8 cellular contexts compared by ENCODE assay signal in the genomic region with DNA sequence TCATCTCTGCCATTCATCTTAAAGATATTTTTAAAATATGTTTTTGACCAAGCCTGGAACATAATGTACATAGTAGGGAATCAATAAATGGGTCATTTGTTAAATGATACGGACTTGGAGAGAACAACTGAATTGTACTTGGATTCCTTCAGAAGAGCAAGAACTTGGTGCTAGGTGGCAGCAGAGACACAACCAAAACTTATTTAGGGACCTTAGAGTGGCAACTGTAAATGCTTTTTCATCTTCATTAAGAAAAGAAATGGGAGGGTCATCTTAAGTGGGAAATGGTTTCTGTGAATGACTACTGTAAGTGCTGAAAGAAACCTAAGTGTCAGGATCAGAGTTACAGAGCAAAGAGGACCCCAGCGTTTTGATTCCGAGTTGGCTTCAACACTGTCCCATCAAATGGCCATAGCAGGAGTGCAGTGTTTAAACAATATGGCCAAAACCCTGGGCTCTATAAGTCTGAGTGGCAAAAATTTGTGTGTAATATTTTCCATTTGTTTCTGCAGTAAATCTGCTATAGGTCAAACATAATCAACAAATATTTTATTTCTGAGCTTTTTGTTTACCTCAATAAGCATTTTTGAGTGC.
DNase-seq lines count a peak whose midpoint lies in the region; ATAC-seq, FAIRE-seq and TF ChIP-seq lines count a peak whose summit lies in the region.

No MANE protein-coding gene starts in this region.

- H3K9me3 ChIP-seq in iPS DF 6.9 (ENCODE audit: control insufficient read depth, insufficient read depth, low read length) = no peaks in the 10 kb centered on the region

- H3K27me3 ChIP-seq in BJ (ENCODE audit: control insufficient read depth, insufficient read depth, low read length) = no peaks in the 10 kb centered on the region
- peaks cover 2% of the 10 kb centered on the region; the same call in 1 of the 2 replicates for H3K27me3 ChIP-seq in iPS DF 6.9 (ENCODE audit: control insufficient read depth, insufficient read depth, low read length)

- FAIRE-seq in HTR-8/SVneo (lab: Jason Lieb, UNC) = no peak

- WGBS in iPS DF 6.9 (ENCODE audit: insufficient coverage, insufficient read length) = no CpG with 5 or more reads among the region's 3 CpGs

- peak; percentile 69 for TF ChIP-seq CTCF in BJ (IDR thresholded peaks at IDR 0.05; ENCODE audit: insufficient read depth, low read depth, low read length)

- no peaks in the 10 kb centered on the region for H3K4me1 ChIP-seq in iPS DF 6.9 (ENCODE audit: control insufficient read depth, insufficient read depth, low read length)

- CTCF ChIA-PET in BJ (lab: Yijun Ruan, JAX) = interaction anchor here (0.6 to 8.0 kb wide), 36 partner anchors 9 to 527 kb away, joined by 3 to 87 read pairs (median 4); no protein-coding TSS in a partner anchor

- ATAC-seq in HG02623 (IDR thresholded peaks at IDR 0.05; ENCODE audit: unreplicated experiment) = no peak
- ATAC-seq in HG03108 (IDR thresholded peaks at IDR 0.05; ENCODE audit: unreplicated experiment) = no peak

- DNase-seq in BJ (ENCODE audit: low read depth) (no peak), HTR-8/SVneo (ENCODE audit: insufficient read length, low spot score) (peak; percentile 30), amniotic epithelial cell (ENCODE audit: low read depth) (peak; percentile 76), iPS DF 6.9 (ENCODE audit: low read depth, low spot score) (peak; percentile 22), superior temporal gyrus (ENCODE audit: extremely low spot score) (peak; percentile 73), NK-92 (lab: John Stamatoyannopoulos, UW; ENCODE audit: unreplicated experiment) (no peak)

- no peaks in the 10 kb centered on the region for H3K36me3 ChIP-seq in BJ (ENCODE audit: control insufficient read depth, insufficient read depth, low read length)
- H3K36me3 ChIP-seq in iPS DF 6.9 (ENCODE audit: control insufficient read depth, insufficient read depth, low read length) = no peaks in the 10 kb centered on the region

- POLR2A ChIA-PET in BJ (lab: Charles Lee) = interaction anchor here (0.6 kb wide), 1 partner anchor 121 kb away, joined by 3 read pairs; no protein-coding TSS in a partner anchor

- H3K4me3 ChIP-seq in BJ (ENCODE audit: low read depth, low read length) = no peak overlapping the region
- no peak overlapping the region for H3K4me3 ChIP-seq in iPS DF 6.9 (ENCODE audit: low read length)

- no peak overlapping the region for H3K27ac ChIP-seq in iPS DF 6.9 (ENCODE audit: low read length)

Comparison
In these comparisons a context has a peak if more than half of its experiments do, and no peak if none do; other contexts are left out.
1. DNase-seq: peak in HTR-8/SVneo (single experiment), amniotic epithelial cell (single experiment), iPS DF 6.9 (single experiment) and superior temporal gyrus (single experiment); none in BJ (single experiment) and NK-92 (single experiment).